In the genomic region with DNA sequence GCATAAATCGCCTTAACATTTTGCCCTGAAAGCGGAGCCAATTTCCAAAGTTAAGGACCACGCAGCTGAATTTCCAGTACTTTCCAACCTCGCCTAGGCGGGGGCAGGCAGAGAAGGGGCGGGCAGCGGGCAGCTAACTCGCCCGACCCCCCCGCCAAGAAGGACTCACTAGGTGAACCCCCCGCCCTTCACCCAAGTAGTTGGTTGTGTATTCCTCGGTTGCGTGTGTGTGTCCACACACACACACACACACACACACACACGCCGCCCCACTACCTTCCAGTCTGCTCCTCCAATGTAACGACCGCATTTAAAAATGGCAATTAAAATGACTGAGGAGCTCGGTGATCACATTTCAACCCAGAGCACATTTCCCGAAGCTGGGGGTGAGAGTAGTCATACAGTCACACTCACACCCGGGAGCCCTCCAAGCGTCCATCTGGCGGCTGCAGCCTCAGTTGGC, we compare ENCODE assay signal across 9 cellular contexts.
DNase-seq lines count a peak whose midpoint lies in the region; ATAC-seq and TF ChIP-seq lines count a peak whose summit lies in the region.
"Had no signal": no experiment of that assay in that cellular context is flagged by ENCODE, and none has a peak within 500 bp of the region (broad histone marks: within the 10 kb centered on the region; RNA-seq: fewer than 3 reads in every experiment).

No MANE protein-coding gene starts in this region.

- ATAC-seq in HG03342 (IDR thresholded peaks at IDR 0.05; ENCODE audit: unreplicated experiment) = no peak
- ATAC-seq in GM21367 (IDR thresholded peaks at IDR 0.05; ENCODE audit: unreplicated experiment) = no peak
- no peak for ATAC-seq in GM18909 (IDR thresholded peaks at IDR 0.05; ENCODE audit: poor library complexity, unreplicated experiment)

- DNase-seq in DMS53 (lab: John Stamatoyannopoulos, UW) = peak; percentile 87
- no peak for DNase-seq in NT2/D1 (ENCODE audit: low read depth, low spot score)
- no peak for DNase-seq in fibroblast of pulmonary artery (ENCODE audit: low read depth)
- peak; percentile 14 for DNase-seq in pons (ENCODE audit: low spot score)
- DNase-seq in putamen (ENCODE audit: low spot score) = no peak

- no peaks in the 10 kb centered on the region for H3K9me3 ChIP-seq in NT2/D1 (ENCODE audit: insufficient read depth, low read length)

- H3K4me3 ChIP-seq in NT2/D1 (ENCODE audit: insufficient read length, low read depth) = peak overlapping the region; percentile 80
- H3K4me3 ChIP-seq in fibroblast of pulmonary artery (replicated peaks; ENCODE audit: low read depth, low read length) = peak overlapping the region; percentile 51
- H3K4me3 ChIP-seq: SK-N-MC had no signal

- peaks cover 22% of the 10 kb centered on the region for H3K27me3 ChIP-seq in NT2/D1 (ENCODE audit: insufficient read depth, insufficient read length)

- H3K36me3 ChIP-seq in NT2/D1 (ENCODE audit: insufficient read depth, insufficient read length, low read length) = no peaks in the 10 kb centered on the region

- peaks cover 2% of the 10 kb centered on the region for H3K4me1 ChIP-seq in NT2/D1 (ENCODE audit: insufficient read depth, insufficient read length)

- no peak for TF ChIP-seq CTCF in fibroblast of pulmonary artery (IDR thresholded peaks at IDR 0.05; ENCODE audit: low read length, missing control alignments)

- H3K9ac ChIP-seq in NT2/D1 (ENCODE audit: insufficient read length, low read depth) = peak overlapping the region; percentile 94

Comparison
In these comparisons a context has a peak if more than half of its experiments do, and no peak if none do; other contexts are left out.
1. DNase-seq: peak in DMS53 (single experiment) and pons (single experiment); none in NT2/D1 (single experiment), fibroblast of pulmonary artery (single experiment) and putamen (single experiment).